ENCODE assay signal across 12 cellular contexts in genomic region chr15:72183781-72184164, GRCh38. TPM values are rescaled to one million over a fixed set of nuclear protein-coding genes. Genes with fewer than 3 reads are reported as not detected.
DNase-seq lines count a peak whose midpoint lies in the region; ATAC-seq and TF ChIP-seq lines count a peak whose summit lies in the region.
"Had no signal": no experiment of that assay in that cellular context is flagged by ENCODE, and none has a peak within 500 bp of the region (broad histone marks: within the 10 kb centered on the region; RNA-seq: fewer than 3 reads in every experiment).

No MANE protein-coding gene starts in this region.

- H3K36me3 ChIP-seq in heart left ventricle (no peaks in the 10 kb centered on the region), neural progenitor cell (no peaks in the 10 kb centered on the region), upper lobe of right lung (no peaks in the 10 kb centered on the region)

- H3K4me1 ChIP-seq in heart left ventricle (peaks cover 0 to 28% (median 18%) of the 10 kb centered on the region in 12 donors), neural progenitor cell (peaks cover 18% of the 10 kb centered on the region), upper lobe of right lung (no peaks in the 10 kb centered on the region)

- no peak overlapping the region for H3K27ac Mint-ChIP-seq in neural progenitor cell

- no peaks in the 10 kb centered on the region for H3K9me3 Mint-ChIP-seq in neural progenitor cell
- H3K9me3 Mint-ChIP-seq: neural crest cell had no signal

- no peak for TF ChIP-seq POLR2A in heart left ventricle (IDR thresholded peaks at IDR 0.05)

- intact Hi-C loops in heart left ventricle (cut with DNase I): no loop called here
- intact Hi-C loops in Right ventricle myocardium inferior (cut with DNase I): no loop called here
- intact Hi-C loops in upper lobe of right lung (cut with DNase I): no loop called here

- no peaks in the 10 kb centered on the region for H4K20me1 ChIP-seq in neural progenitor cell (ENCODE audit: low read depth)

- DNase-seq in heart left ventricle: no peak
- DNase-seq in Right ventricle myocardium inferior (ENCODE audit: missing footprints): no peak
- DNase-seq in epithelial cell of esophagus (ENCODE audit: low read depth): no peak
- DNase-seq in neural progenitor cell (ENCODE audit: low spot score): no peak
- DNase-seq in upper lobe of right lung: no peak
- DNase-seq in activated CD4-positive, alpha-beta T cell treated with anti-CD3 and anti-CD28 coated beads for 4 hours: no peak
- no peak for DNase-seq in iPS-NIHi7 (ENCODE audit: extremely low spot score)
- DNase-seq: activated T-cell treated with anti-CD3 and anti-CD28 coated beads for 4 hours; stimulated activated naive CD4-positive, alpha-beta T cell treated with Interleukin-2 at 50 U/mL for 16 hours had no signal

- peaks cover 33% of the 10 kb centered on the region for H3K4me1 Mint-ChIP-seq in neural progenitor cell

- peak overlapping the region in 8 of 12 donors; percentile 21 to 44 (median 33) for H3K4me3 ChIP-seq in heart left ventricle
- H3K4me3 ChIP-seq in epithelial cell of esophagus (ENCODE audit: low read length): peak overlapping the region; percentile 7
- peak overlapping the region; percentile 52 for H3K4me3 ChIP-seq in neural progenitor cell
- peak overlapping the region; percentile 19 for H3K4me3 ChIP-seq in upper lobe of right lung

- ATAC-seq in heart left ventricle (peak in 1 of 4 donors; percentile 12), Right ventricle myocardium inferior (no peak), upper lobe of right lung (no peak), GM19395 (IDR thresholded peaks at IDR 0.05; ENCODE audit: unreplicated experiment) (no peak)

- H3K27ac ChIP-seq in heart left ventricle (no peak overlapping the region), neural progenitor cell (no peak overlapping the region), upper lobe of right lung (peak overlapping the region; percentile 76)
- H3K27ac ChIP-seq: 22Rv1 had no signal

- H3K9me3 ChIP-seq in heart left ventricle (no peaks in the 10 kb centered on the region), neural progenitor cell (ENCODE audit: low read depth) (no peaks in the 10 kb centered on the region), upper lobe of right lung (no peaks in the 10 kb centered on the region)

- no peaks in the 10 kb centered on the region for H3K79me2 ChIP-seq in neural progenitor cell (ENCODE audit: low read depth)

- no peaks in the 10 kb centered on the region for H3K36me3 Mint-ChIP-seq in neural progenitor cell

- peak overlapping the region; percentile 76 for H2AFZ ChIP-seq in neural progenitor cell (replicated peaks)

- no peak for TF ChIP-seq CTCF in heart left ventricle (IDR thresholded peaks at IDR 0.05)
- no peak for TF ChIP-seq CTCF in epithelial cell of esophagus (IDR thresholded peaks at IDR 0.05; ENCODE audit: insufficient read depth, low read depth, low read length, missing control alignments)
- no peak for TF ChIP-seq CTCF in neural progenitor cell (IDR thresholded peaks at IDR 0.05)
- no peak for TF ChIP-seq CTCF in upper lobe of right lung (IDR thresholded peaks at IDR 0.05)

- H3K9ac ChIP-seq in neural progenitor cell: no peak overlapping the region

- H3K4me3 Mint-ChIP-seq in neural progenitor cell: no peak overlapping the region
- H3K4me3 Mint-ChIP-seq: neural crest cell had no signal

- WGBS in heart left ventricle, 4 donors: 28 to 72% (median 34%) methylated on average over 3 to 12 of the region's 12 CpGs

- peaks cover 0 to 22% (median 7%) of the 10 kb centered on the region in 9 donors for H3K27me3 ChIP-seq in heart left ventricle
- H3K27me3 ChIP-seq in neural progenitor cell: peaks cover 58% of the 10 kb centered on the region
- peaks cover 34% of the 10 kb centered on the region for H3K27me3 ChIP-seq in upper lobe of right lung

- H3F3A ChIP-seq in neural progenitor cell (ENCODE audit: low read depth): peaks cover 7% of the 10 kb centered on the region

- peaks cover 10% of the 10 kb centered on the region for H3K27me3 Mint-ChIP-seq in neural progenitor cell (ENCODE audit: insufficient read depth, low read depth)

- peak overlapping the region; percentile 92 for H3K4me2 ChIP-seq in neural progenitor cell

RNA-seq across cellular contexts. Expression of gene GRAMD2A, which starts 13.8 kb away (rescaled TPM):
- total RNA-seq in heart left ventricle (under 1 TPM in 1 of 9 donors, not detected in 8; 0.45 TPM), Right ventricle myocardium inferior (not detected), neural progenitor cell (ENCODE audit: low replicate concordance) (0.40 and 0.43 TPM in 2 replicates), upper lobe of right lung (27.4 TPM)
- under 1 TPM in 1 of 2 donors, not detected in 1; 0.03 TPM for polyA plus RNA-seq in heart left ventricle

RNA-seq across cellular contexts. Expression of gene PKM, which starts 47.2 kb away (rescaled TPM):
- total RNA-seq in heart left ventricle (1,000 to 10,000 TPM in 4 of 9 donors, 100 to 1,000 TPM in 5; 648 to 1,279 (median 923) TPM), Right ventricle myocardium inferior (1,022 TPM), neural progenitor cell (ENCODE audit: low replicate concordance) (1,033 and 1,163 TPM in 2 replicates), upper lobe of right lung (426 TPM)
- polyA plus RNA-seq in heart left ventricle: 100 to 1,000 TPM; 602 to 887 TPM

Comparison
In these comparisons a context has a peak if more than half of its experiments do, and no peak if none do; other contexts are left out.
1. RNA of gene GRAMD2A, which starts 13.8 kb away (total RNA-seq): 27.4 TPM in upper lobe of right lung (single experiment); 0.40 to 0.43 TPM in neural progenitor cell, 0.45 TPM in heart left ventricle and not detected in Right ventricle myocardium inferior (single experiment); every median in the first group is over 10 times any median in the second.
2. Peak in every context shown above with its lines, with median percentiles within 50 percentile points of each other: H3K4me3 ChIP-seq.